Comparison of ENCODE assay signal across 9 cellular contexts in genomic region chr4:38095691-38096090, GRCh38.
"Had no signal": no experiment of that assay in that cellular context is flagged by ENCODE, and none has a peak within 500 bp of the region (broad histone marks: within the 10 kb centered on the region; RNA-seq: fewer than 3 reads in every experiment).

No MANE protein-coding gene starts in this region.

- DNase-seq: GM23248, GOT3, H7, HFFc6 had no signal

- ATAC-seq: HCT116, HepG2 had no signal

- H3K27me3 Mint-ChIP-seq: IgD-negative memory B cell had no signal

- H3K9me3 ChIP-seq: HAP-1 had no signal

- H3K27ac Mint-ChIP-seq: HFFc6, IgD-negative memory B cell had no signal

- H3K9me3 Mint-ChIP-seq: HFFc6, IgD-negative memory B cell had no signal

- H3K4me3 Mint-ChIP-seq: HFFc6, IgD-negative memory B cell had no signal

- H3K4me3 ChIP-seq: GM23248, HAP-1 had no signal

- H3K4me1 ChIP-seq: HAP-1 had no signal

- H3K27ac ChIP-seq: GM23248, HL-60 had no signal

- H3K9ac ChIP-seq: GM23248 had no signal

- FAIRE-seq: HepG2 had no signal

- H2AFZ ChIP-seq: GM23248 had no signal
